ENCODE assay signal across 11 cellular contexts in genomic region chr2:214737188-214737587, GRCh38.
DNase-seq lines count a peak whose midpoint lies in the region; ATAC-seq and TF ChIP-seq lines count a peak whose summit lies in the region.
"Had no signal": no experiment of that assay in that cellular context is flagged by ENCODE, and none has a peak within 500 bp of the region (broad histone marks: within the 10 kb centered on the region; RNA-seq: fewer than 3 reads in every experiment).

No MANE protein-coding gene starts in this region.

- peak overlapping the region; percentile 19; the same call in 1 of the 2 replicates for H3K9ac ChIP-seq in MM.1S (ENCODE audit: low read length)
- H3K9ac ChIP-seq in SK-N-SH: no peak overlapping the region

- POLR2A ChIA-PET in SK-N-SH (lab: Yijun Ruan, JAX): no interaction called here

- H3K27ac ChIP-seq in MM.1S (ENCODE audit: low read length) (peak overlapping the region; percentile 52; the same call in 1 of the 2 replicates), SK-N-SH (ENCODE audit: low read depth in 2 of 2, low read length in 1 of 2) (no peak overlapping the region)
- H3K27ac ChIP-seq: colonic mucosa, heart left ventricle had no signal

- peaks cover 16% of the 10 kb centered on the region for H3K79me2 ChIP-seq in MM.1S (ENCODE audit: low read length)
- H3K79me2 ChIP-seq in SK-N-SH (ENCODE audit: insufficient read depth): no peaks in the 10 kb centered on the region

- H3K4me3 ChIP-seq in MM.1S (ENCODE audit: low read length): no peak overlapping the region
- H3K4me3 ChIP-seq in HAP-1: no peak overlapping the region
- H3K4me3 ChIP-seq in SK-N-SH (ENCODE audit: low read depth in 2 of 2, low read length in 1 of 2): no peak overlapping the region
- H3K4me3 ChIP-seq: colonic mucosa, GM23338, heart left ventricle had no signal

- H2AFZ ChIP-seq in MM.1S (ENCODE audit: low read length): no peak overlapping the region
- H2AFZ ChIP-seq in SK-N-SH (ENCODE audit: low read depth): no peak overlapping the region
- H2AFZ ChIP-seq: GM23338 had no signal

- H3K9me3 ChIP-seq in MM.1S (replicated peaks; ENCODE audit: insufficient read depth, low read length) (no peaks in the 10 kb centered on the region), HAP-1 (no peaks in the 10 kb centered on the region), SK-N-SH (no peaks in the 10 kb centered on the region)
- H3K9me3 ChIP-seq: colonic mucosa, heart left ventricle had no signal

- no peaks in the 10 kb centered on the region for H4K20me1 ChIP-seq in MM.1S (ENCODE audit: insufficient read depth, low read length)
- no peaks in the 10 kb centered on the region for H4K20me1 ChIP-seq in SK-N-SH (ENCODE audit: insufficient read depth)

- no peaks in the 10 kb centered on the region; the same call in 1 of the 2 replicates for H3K36me3 ChIP-seq in MM.1S (replicated peaks; ENCODE audit: insufficient read depth, low read length)
- H3K36me3 ChIP-seq in HAP-1 (replicated peaks): peaks cover 8% of the 10 kb centered on the region
- peaks cover 2 to 18% of the 10 kb centered on the region in 2 experiments for H3K36me3 ChIP-seq in SK-N-SH (replicated peaks in 1 of 2; ENCODE audit: control insufficient read depth in 1 of 2, insufficient read depth in 2 of 2, low read length in 1 of 2)
- H3K36me3 ChIP-seq: colonic mucosa had no signal

- CTCF ChIA-PET in SK-N-SH (lab: Yijun Ruan, JAX): interaction anchor here (0.7 kb wide), 1 partner anchor 11 kb away, joined by 3 read pairs; no protein-coding TSS in a partner anchor

- ATAC-seq in GM18508 (IDR thresholded peaks at IDR 0.05; ENCODE audit: insufficient read depth, unreplicated experiment): peak; percentile 96
- peak; percentile 97 for ATAC-seq in GM19452 (IDR thresholded peaks at IDR 0.05; ENCODE audit: unreplicated experiment)
- peak; percentile 99 for ATAC-seq in HG02938 (IDR thresholded peaks at IDR 0.05; ENCODE audit: unreplicated experiment)
- ATAC-seq: GM23338, heart left ventricle had no signal

- no peaks in the 10 kb centered on the region for H3K27me3 ChIP-seq in MM.1S (replicated peaks; ENCODE audit: insufficient read depth, low read length)
- no peaks in the 10 kb centered on the region for H3K27me3 ChIP-seq in HAP-1 (ENCODE audit: low read depth)
- H3K27me3 ChIP-seq in SK-N-SH (ENCODE audit: insufficient read depth): no peaks in the 10 kb centered on the region
- H3K27me3 ChIP-seq: colonic mucosa, heart left ventricle had no signal

- no peak for TF ChIP-seq CTCF in MM.1S (IDR thresholded peaks at IDR 0.05; ENCODE audit: low read length)
- no peak for TF ChIP-seq CTCF in SK-N-SH (IDR thresholded peaks at IDR 0.05)

- in situ Hi-C loops in HAP-1 (cut with MboI; ENCODE audit: low sequenced_read_pairs): no loop called here

- H3F3A ChIP-seq in MM.1S (ENCODE audit: insufficient read depth, low read length) (no peaks in the 10 kb centered on the region; the same call in 1 of the 2 replicates), SK-N-SH (replicated peaks; ENCODE audit: insufficient read depth) (no peaks in the 10 kb centered on the region)

- no peak for TF ChIP-seq EP300 in SK-N-SH (IDR thresholded peaks at IDR 0.05; ENCODE audit: borderline replicate concordance in 1 of 2, low read depth in 1 of 2, low read length in 1 of 2)

- 96% methylated on average over 3 of the region's 3 CpGs for WGBS in SK-N-SH (ENCODE audit: low lambda C conversion rate)

- peaks cover 12% of the 10 kb centered on the region; the same call in 1 of the 2 replicates for H3K4me1 ChIP-seq in MM.1S (ENCODE audit: low read length)
- peaks cover 4% of the 10 kb centered on the region; the same call in 1 of the 2 replicates for H3K4me1 ChIP-seq in HAP-1
- H3K4me1 ChIP-seq in SK-N-SH (ENCODE audit: control insufficient read depth in 1 of 2, insufficient read depth in 2 of 2, low read depth in 1 of 2, low read length in 1 of 2): no peaks in the 10 kb centered on the region; a peak in 1 of 4 replicates
- H3K4me1 ChIP-seq: colonic mucosa, heart left ventricle had no signal

- DNase-seq in MM.1S: peak; percentile 36
- no peak for DNase-seq in HAP-1 (ENCODE audit: low spot score in 2 of 2)
- DNase-seq in COR-L47 (lab: John Stamatoyannopoulos, UW): no peak
- DNase-seq in SK-N-SH: no peak
- DNase-seq in EL: no peak
- DNase-seq: colonic mucosa, heart left ventricle had no signal

- H3K9me2 ChIP-seq in MM.1S (replicated peaks; ENCODE audit: insufficient read depth, low read length) (no peaks in the 10 kb centered on the region), SK-N-SH (no peaks in the 10 kb centered on the region)

- H3K4me2 ChIP-seq in MM.1S (ENCODE audit: low read depth, low read length): no peak overlapping the region
- H3K4me2 ChIP-seq in SK-N-SH: no peak overlapping the region
- H3K4me2 ChIP-seq: GM23338 had no signal

- no peak for TF ChIP-seq RAD21 in SK-N-SH (IDR thresholded peaks at IDR 0.05; ENCODE audit: low read length)

TF ChIP-seq in SK-N-SH, 30 proteins besides CTCF, POLR2A, EP300 and RAD21:
- TF ChIP-seq GATA2 (CRISPR knock-in tag; IDR thresholded peaks at IDR 0.05) (no peak), GABPA (IDR thresholded peaks at IDR 0.05; ENCODE audit: low read depth) (no peak), TEAD4 (IDR thresholded peaks at IDR 0.05; ENCODE audit: borderline replicate concordance, insufficient read depth) (no peak), SMC3 (IDR thresholded peaks at IDR 0.05; ENCODE audit: low read depth, low read length) (no peak), POLR2AphosphoS5 (IDR thresholded peaks at IDR 0.05; ENCODE audit: low read depth, low read length) (no peak), FOXJ3 (CRISPR knock-in tag; IDR thresholded peaks at IDR 0.05) (no peak), SIN3A (IDR thresholded peaks at IDR 0.05; ENCODE audit: borderline replicate concordance, low read depth, low read length) (no peak), USF1 (IDR thresholded peaks at IDR 0.05; ENCODE audit: borderline replicate concordance, low read depth) (no peak), REST (IDR thresholded peaks at IDR 0.05; ENCODE audit: low read depth, low read length) (no peak), TAF1 (IDR thresholded peaks at IDR 0.05; ENCODE audit: borderline replicate concordance, low read depth, low read length) (no peak)
TF ChIP-seq in SK-N-SH: peak in this region for 0.
